Comparison of ENCODE assay signal across 18 cellular contexts in genomic region chr21:46154955-46155513, GRCh38. TPM values are rescaled to one million over a fixed set of nuclear protein-coding genes. Genes with fewer than 3 reads are reported as not detected.
DNase-seq lines count a peak whose midpoint lies in the region; ATAC-seq and TF ChIP-seq lines count a peak whose summit lies in the region.
"Had no signal": no experiment of that assay in that cellular context is flagged by ENCODE, and none has a peak within 500 bp of the region (broad histone marks: within the 10 kb centered on the region; RNA-seq: fewer than 3 reads in every experiment).

No MANE protein-coding gene starts in this region.

- H3K36me3 Mint-ChIP-seq in activated CD8-positive, alpha-beta memory T cell treated with anti-CD3 and anti-CD28 coated beads, Interleukin-2, amount 10 ng/mL, durations not matched to agents 7 days and 5 days, result no peaks in the 10 kb centered on the region
- no peaks in the 10 kb centered on the region for H3K36me3 Mint-ChIP-seq in progenitor cell of endocrine pancreas (ENCODE audit: insufficient read depth)

- no peaks in the 10 kb centered on the region for H3K4me1 Mint-ChIP-seq in activated CD8-positive, alpha-beta memory T cell treated with anti-CD3 and anti-CD28 coated beads, Interleukin-2, amount 10 ng/mL, durations not matched to agents 7 days and 5 days
- peaks cover 15% of the 10 kb centered on the region for H3K4me1 Mint-ChIP-seq in progenitor cell of endocrine pancreas (ENCODE audit: low read depth)
- H3K4me1 Mint-ChIP-seq: T-helper 17 cell had no signal

- ATAC-seq in activated CD8-positive, alpha-beta memory T cell treated with anti-CD3 and anti-CD28 coated beads, Interleukin-2, amount 10 ng/mL, durations not matched to agents 7 days and 5 days, result no peak
- no peak for ATAC-seq in HG02981 (IDR thresholded peaks at IDR 0.05; ENCODE audit: unreplicated experiment)
- ATAC-seq: gastroesophageal sphincter, T-helper 17 cell had no signal

- CTCF ChIA-PET in activated CD8-positive, alpha-beta memory T cell treated with anti-CD3 and anti-CD28 coated beads, Interleukin-2, amount 10 ng/mL, durations not matched to agents 7 days and 5 days (lab: Charles Lee), result no interaction called here

- no peaks in the 10 kb centered on the region for H3K27me3 Mint-ChIP-seq in activated CD8-positive, alpha-beta memory T cell treated with anti-CD3 and anti-CD28 coated beads, Interleukin-2, amount 10 ng/mL, durations not matched to agents 7 days and 5 days
- H3K27me3 Mint-ChIP-seq in progenitor cell of endocrine pancreas, result no peaks in the 10 kb centered on the region
- H3K27me3 Mint-ChIP-seq: activated B cell treated with CpG ODN at 0.5 μM for 24 hours, T-helper 17 cell had no signal

- no peak overlapping the region for H3K4me3 Mint-ChIP-seq in activated CD8-positive, alpha-beta memory T cell treated with anti-CD3 and anti-CD28 coated beads, Interleukin-2, amount 10 ng/mL, durations not matched to agents 7 days and 5 days
- H3K4me3 Mint-ChIP-seq in progenitor cell of endocrine pancreas (ENCODE audit: low read depth), result peak overlapping the region; percentile 29
- H3K4me3 Mint-ChIP-seq: activated B cell treated with CpG ODN at 0.5 μM for 24 hours, neural crest cell, T-helper 17 cell had no signal

- H3K9me3 Mint-ChIP-seq in activated CD8-positive, alpha-beta memory T cell treated with anti-CD3 and anti-CD28 coated beads, Interleukin-2, amount 10 ng/mL, durations not matched to agents 7 days and 5 days (ENCODE audit: low read depth), result no peaks in the 10 kb centered on the region
- no peaks in the 10 kb centered on the region for H3K9me3 Mint-ChIP-seq in progenitor cell of endocrine pancreas (ENCODE audit: low read depth)
- H3K9me3 Mint-ChIP-seq: activated B cell treated with CpG ODN at 0.5 μM for 24 hours, neural crest cell had no signal

- no peak overlapping the region for H3K27ac Mint-ChIP-seq in activated CD8-positive, alpha-beta memory T cell treated with anti-CD3 and anti-CD28 coated beads, Interleukin-2, amount 10 ng/mL, durations not matched to agents 7 days and 5 days
- H3K27ac Mint-ChIP-seq in progenitor cell of endocrine pancreas, result peak overlapping the region; percentile 82
- H3K27ac Mint-ChIP-seq: activated B cell treated with CpG ODN at 0.5 μM for 24 hours had no signal

- no peaks in the 10 kb centered on the region; the same call in 1 of the 2 replicates for H3K36me3 ChIP-seq in H7 (replicated peaks; ENCODE audit: control insufficient read depth, insufficient read depth, low read length)
- H3K36me3 ChIP-seq: BLaER1, gastroesophageal sphincter, thoracic aorta had no signal

- DNase-seq in activated CD8-positive, alpha-beta memory T cell treated with anti-CD3 and anti-CD28 coated beads, Interleukin-2, amount 10 ng/mL, durations not matched to agents 7 days and 5 days, result peak; percentile 32
- DNase-seq in activated CD8-positive, alpha-beta memory T cell treated with anti-CD3 and anti-CD28 coated beads for 24 hours, result no peak
- DNase-seq in H7, result peak; percentile 43
- DNase-seq in islet precursor cell, result peak; percentile 47
- no peak for DNase-seq in progenitor cell of endocrine pancreas (ENCODE audit: low spot score, unreplicated experiment)
- DNase-seq in NK-92 treated with Interleukin-12 subunit alpha and Interleukin-12 subunit beta, amount 100 ng/mL, for 24 hours (lab: John Stamatoyannopoulos, UW), result no peak
- no peak for DNase-seq in NCI-H524 (lab: John Stamatoyannopoulos, UW)
- DNase-seq: activated naive CD4-positive, alpha-beta T cell; NCI-H226; stimulated activated CD4-positive, alpha-beta T cell treated with anti-CD3 and anti-CD28 coated beads, Interleukin-4, amount 100 ng/mL, for 4 hours; T-helper 17 cell had no signal

- TF ChIP-seq CTCF in progenitor cell of endocrine pancreas (IDR thresholded peaks at IDR 0.05; ENCODE audit: unreplicated experiment), result no peak

- no peak overlapping the region for H3K4me3 ChIP-seq in H7 (ENCODE audit: insufficient read depth, low read depth, low read length)
- H3K4me3 ChIP-seq: BLaER1, gastroesophageal sphincter, thoracic aorta had no signal

- no peaks in the 10 kb centered on the region for H3K27me3 ChIP-seq in H7 (ENCODE audit: control insufficient read depth, insufficient read depth, low read length)
- H3K27me3 ChIP-seq: BLaER1 had no signal

RNA-seq across cellular contexts. Expression of gene FTCD, which starts 0.3 kb away (rescaled TPM):
- total RNA-seq in activated CD8-positive, alpha-beta memory T cell treated with anti-CD3 and anti-CD28 coated beads, Interleukin-2, amount 10 ng/mL, durations not matched to agents 7 days and 5 days, result not detected
- total RNA-seq in H7 (2014; rRNA removed; shearing (Covaris generic)), result 1.6 TPM in 1 of 2 replicates, not detected in the other
- total RNA-seq in progenitor cell of endocrine pancreas, result 48.4 and 49.3 TPM in 2 replicates
- total RNA-seq: M059J had no signal

RNA-seq across cellular contexts. Expression of gene SPATC1L, which starts 29.2 kb away (rescaled TPM):
- 1 to 10 TPM; 4.2 to 4.8 TPM for total RNA-seq in activated CD8-positive, alpha-beta memory T cell treated with anti-CD3 and anti-CD28 coated beads, Interleukin-2, amount 10 ng/mL, durations not matched to agents 7 days and 5 days
- total RNA-seq in H7 (2014; rRNA removed; shearing (Covaris generic)), result 35.5 and 41.5 TPM in 2 replicates
- total RNA-seq in progenitor cell of endocrine pancreas, result 31.4 and 32.8 TPM in 2 replicates

RNA-seq across cellular contexts. Expression of gene COL6A2, which starts 57.1 kb away (rescaled TPM):
- 10 to 100 TPM in 1 of 2 experiments, 1 to 10 TPM in 1; 5.0 to 17.9 TPM for total RNA-seq in activated CD8-positive, alpha-beta memory T cell treated with anti-CD3 and anti-CD28 coated beads, Interleukin-2, amount 10 ng/mL, durations not matched to agents 7 days and 5 days
- 127 and 143 TPM in 2 replicates for total RNA-seq in H7 (2014; rRNA removed; shearing (Covaris generic))
- total RNA-seq in progenitor cell of endocrine pancreas, result 32.0 and 38.6 TPM in 2 replicates

Comparison
In these comparisons a context has a peak if more than half of its experiments do, and no peak if none do; other contexts are left out.
1. DNase-seq: peak in activated CD8-positive, alpha-beta memory T cell treated with anti-CD3 and anti-CD28 coated beads, Interleukin-2, amount 10 ng/mL, durations not matched to agents 7 days and 5 days (single experiment), H7 (single experiment) and islet precursor cell (single experiment); none in activated CD8-positive, alpha-beta memory T cell treated with anti-CD3 and anti-CD28 coated beads for 24 hours (single experiment), progenitor cell of endocrine pancreas (single experiment), NK-92 treated with Interleukin-12 subunit alpha and Interleukin-12 subunit beta, amount 100 ng/mL, for 24 hours (single experiment) and NCI-H524 (0 of 2).
2. RNA of gene FTCD, which starts 0.3 kb away (total RNA-seq): 48.4 to 49.3 TPM in progenitor cell of endocrine pancreas; not detected in activated CD8-positive, alpha-beta memory T cell treated with anti-CD3 and anti-CD28 coated beads, Interleukin-2, amount 10 ng/mL, durations not matched to agents 7 days and 5 days and 1.6 TPM in H7; every median in the first group is over 10 times any median in the second.